Comparison of ENCODE assay signal across 10 cellular contexts in the genomic region with DNA sequence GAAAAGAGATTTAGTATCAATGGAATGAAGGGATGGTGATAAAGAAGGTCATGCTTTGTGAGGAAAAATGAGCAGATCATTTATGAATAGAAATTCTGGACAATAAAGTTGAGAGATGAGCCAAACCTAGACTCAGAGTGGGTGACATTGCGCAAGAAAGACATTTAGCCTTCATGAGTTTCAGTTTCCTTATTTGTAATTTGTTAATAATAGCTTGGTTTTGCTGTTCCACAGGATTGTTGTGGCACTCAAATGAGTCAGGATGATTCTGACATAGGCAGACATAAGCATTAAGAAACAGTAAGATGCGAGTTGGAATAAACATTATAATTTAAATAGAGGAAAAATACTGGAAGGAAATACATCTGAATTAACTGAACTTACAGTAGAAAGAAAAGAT.
DNase-seq lines count a peak whose midpoint lies in the region; ATAC-seq and TF ChIP-seq lines count a peak whose summit lies in the region.
"Had no signal": no experiment of that assay in that cellular context is flagged by ENCODE, and none has a peak within 500 bp of the region (broad histone marks: within the 10 kb centered on the region; RNA-seq: fewer than 3 reads in every experiment).

No MANE protein-coding gene starts in this region.

- no peak overlapping the region for H3K27ac ChIP-seq in KMS-11
- H3K27ac ChIP-seq: pancreas had no signal

- no peaks in the 10 kb centered on the region for H4K20me1 ChIP-seq in KMS-11 (ENCODE audit: insufficient read depth)

- DNase-seq in EL (peak; percentile 82), fibroblast of gingiva (ENCODE audit: low read depth) (peak; percentile 88), putamen (ENCODE audit: low spot score) (no peak)
- no peak for DNase-seq in central memory CD4-positive, alpha-beta T cell
- no peak for DNase-seq in activated CD4-positive, alpha-beta T cell treated with anti-CD3 and anti-CD28 coated beads, Interleukin-2, amount 50 U/mL, for 1 hour
- DNase-seq: activated naive CD4-positive, alpha-beta T cell; pancreas had no signal

- H2AFZ ChIP-seq in KMS-11 (ENCODE audit: low read depth), result no peak overlapping the region

- H3K9ac ChIP-seq in KMS-11, result no peak overlapping the region

- no peaks in the 10 kb centered on the region for H3K27me3 ChIP-seq in KMS-11 (ENCODE audit: insufficient read depth, low read depth)
- H3K27me3 ChIP-seq: pancreas had no signal

- H3K79me2 ChIP-seq in KMS-11 (ENCODE audit: insufficient read depth, low read depth), result no peaks in the 10 kb centered on the region

- ATAC-seq in GM21526 (IDR thresholded peaks at IDR 0.05; ENCODE audit: low FRiP score, unreplicated experiment) (peak; percentile 74), GM19455 (IDR thresholded peaks at IDR 0.05; ENCODE audit: unreplicated experiment) (no peak)

- peak overlapping the region; percentile 42 for H3K4me2 ChIP-seq in KMS-11

- no peak overlapping the region for H3K4me3 ChIP-seq in KMS-11 (IDR thresholded peaks at IDR 0.05; ENCODE audit: insufficient read depth, low read depth, low read length)
- H3K4me3 ChIP-seq: pancreas had no signal

- TF ChIP-seq CTCF in KMS-11 (conservative IDR thresholded peaks at IDR 0.05; ENCODE audit: low read depth, low read length), result no peak

- peaks cover 17% of the 10 kb centered on the region for H3K4me1 ChIP-seq in KMS-11 (ENCODE audit: low read depth, poor library complexity, severe bottlenecking)
- H3K4me1 ChIP-seq: pancreas had no signal

- H3K36me3 ChIP-seq in KMS-11 (ENCODE audit: insufficient read depth), result no peaks in the 10 kb centered on the region
- H3K36me3 ChIP-seq: pancreas had no signal

Comparison
In these comparisons a context has a peak if more than half of its experiments do, and no peak if none do; other contexts are left out.
1. DNase-seq: peak in EL (single experiment) and fibroblast of gingiva (single experiment); none in central memory CD4-positive, alpha-beta T cell (single experiment), putamen (single experiment) and activated CD4-positive, alpha-beta T cell treated with anti-CD3 and anti-CD28 coated beads, Interleukin-2, amount 50 U/mL, for 1 hour (single experiment).